17 cellular contexts compared by ENCODE assay signal in genomic region chr19:5186293-5187050, GRCh38.
DNase-seq lines count a peak whose midpoint lies in the region; ATAC-seq and TF ChIP-seq lines count a peak whose summit lies in the region.
"Had no signal": no experiment of that assay in that cellular context is flagged by ENCODE, and none has a peak within 500 bp of the region (broad histone marks: within the 10 kb centered on the region; RNA-seq: fewer than 3 reads in every experiment).

No MANE protein-coding gene starts in this region.

- H4K20me1 ChIP-seq in osteoblast (ENCODE audit: insufficient read depth, low read length) = no peaks in the 10 kb centered on the region

- no peak for TF ChIP-seq EP300 in ovary (IDR thresholded peaks at IDR 0.05)

- H3K79me2 ChIP-seq in osteoblast (ENCODE audit: insufficient read depth, low read length) = no peaks in the 10 kb centered on the region

- H3K27ac ChIP-seq in osteoblast (ENCODE audit: low read depth, low read length) (no peak overlapping the region), prostate gland (no peak overlapping the region), ovary (no peak overlapping the region)
- H3K27ac ChIP-seq: testis, VCaP had no signal

- H2AFZ ChIP-seq in osteoblast (ENCODE audit: low read length) = no peak overlapping the region

- no peak for TF ChIP-seq POLR2A in prostate gland (IDR thresholded peaks at IDR 0.05)
- TF ChIP-seq POLR2A in ovary (IDR thresholded peaks at IDR 0.05) = no peak

- H3K4me1 ChIP-seq in osteoblast (ENCODE audit: insufficient read depth, low read length) (peaks cover 4% of the 10 kb centered on the region), prostate gland (replicated peaks) (no peaks in the 10 kb centered on the region), ovary (ENCODE audit: insufficient read depth) (no peaks in the 10 kb centered on the region)
- H3K4me1 ChIP-seq: testis had no signal

- H3K9me3 ChIP-seq in osteoblast (ENCODE audit: low read depth, low read length) = no peaks in the 10 kb centered on the region
- no peaks in the 10 kb centered on the region for H3K9me3 ChIP-seq in prostate gland
- no peaks in the 10 kb centered on the region for H3K9me3 ChIP-seq in ovary
- H3K9me3 ChIP-seq: mucosa of descending colon, testis had no signal

- 70% methylated on average over 7 of the region's 7 CpGs for WGBS in prostate gland
- 73 to 75% (median 73%) methylated on average over 7 of the region's 7 CpGs for whole genome bisulfite sequencing in ovary, 3 donors

- H3K27me3 ChIP-seq in osteoblast (ENCODE audit: insufficient read depth, low read length) = no peaks in the 10 kb centered on the region
- no peaks in the 10 kb centered on the region for H3K27me3 ChIP-seq in prostate gland (replicated peaks; ENCODE audit: insufficient read depth)
- no peaks in the 10 kb centered on the region for H3K27me3 ChIP-seq in ovary
- H3K27me3 ChIP-seq: testis had no signal

- no peak for TF ChIP-seq CTCF in osteoblast (IDR thresholded peaks at IDR 0.05; ENCODE audit: extremely low read depth, low read depth, low read length)
- TF ChIP-seq CTCF in prostate gland (IDR thresholded peaks at IDR 0.05) = no peak
- TF ChIP-seq CTCF in ovary (IDR thresholded peaks at IDR 0.05) = no peak

- intact Hi-C loops in prostate gland (cut with DNase I) (no loop called here), ovary (cut with DNase I) (no loop called here)

- H3K36me3 ChIP-seq in osteoblast (ENCODE audit: insufficient read depth, low read length) (no peaks in the 10 kb centered on the region), prostate gland (no peaks in the 10 kb centered on the region), ovary (no peaks in the 10 kb centered on the region)

- no peak for ATAC-seq in GM18868 (IDR thresholded peaks at IDR 0.05; ENCODE audit: unreplicated experiment)
- ATAC-seq: mucosa of descending colon had no signal

- no peak overlapping the region for H3K4me3 ChIP-seq in osteoblast (ENCODE audit: insufficient read depth, low read length)
- no peak overlapping the region for H3K4me3 ChIP-seq in prostate gland
- no peak overlapping the region for H3K4me3 ChIP-seq in ovary
- H3K4me3 ChIP-seq: mucosa of descending colon, testis had no signal

- DNase-seq in Daoy (ENCODE audit: low read depth) = peak; percentile 27
- DNase-seq in M059J (ENCODE audit: low read depth) = peak; percentile 51
- peak; percentile 84 for DNase-seq in dedifferentiated amniotic fluid mesenchymal stem cell (ENCODE audit: extremely low spot score)
- peak; percentile 92 for DNase-seq in osteoblast (ENCODE audit: insufficient read length, low spot score, missing footprints)
- DNase-seq in prostate gland (ENCODE audit: low spot score) = no peak
- DNase-seq in ovary = no peak
- DNase-seq: activated effector memory CD4-positive, alpha-beta T cell treated with anti-CD3 and anti-CD28 coated beads, Interleukin-2, amount 50 U/mL, for 16 hours; CD8-positive, alpha-beta memory T cell; effector memory CD4-positive, alpha-beta T cell; glutamatergic neuron; mucosa of descending colon; NCI-H1417 treated with DMSO at 0.1 percent for 48 hours; NCI-H510A; SW 1271; testis had no signal

- H3K4me2 ChIP-seq in osteoblast (ENCODE audit: insufficient read depth, low read length) = no peak overlapping the region

Comparison
In these comparisons a context has a peak if more than half of its experiments do, and no peak if none do; other contexts are left out.
1. DNase-seq: peak in Daoy (single experiment), M059J (single experiment), dedifferentiated amniotic fluid mesenchymal stem cell (single experiment) and osteoblast (single experiment); none in prostate gland (single experiment) and ovary (0 of 5).